In the genomic region with DNA sequence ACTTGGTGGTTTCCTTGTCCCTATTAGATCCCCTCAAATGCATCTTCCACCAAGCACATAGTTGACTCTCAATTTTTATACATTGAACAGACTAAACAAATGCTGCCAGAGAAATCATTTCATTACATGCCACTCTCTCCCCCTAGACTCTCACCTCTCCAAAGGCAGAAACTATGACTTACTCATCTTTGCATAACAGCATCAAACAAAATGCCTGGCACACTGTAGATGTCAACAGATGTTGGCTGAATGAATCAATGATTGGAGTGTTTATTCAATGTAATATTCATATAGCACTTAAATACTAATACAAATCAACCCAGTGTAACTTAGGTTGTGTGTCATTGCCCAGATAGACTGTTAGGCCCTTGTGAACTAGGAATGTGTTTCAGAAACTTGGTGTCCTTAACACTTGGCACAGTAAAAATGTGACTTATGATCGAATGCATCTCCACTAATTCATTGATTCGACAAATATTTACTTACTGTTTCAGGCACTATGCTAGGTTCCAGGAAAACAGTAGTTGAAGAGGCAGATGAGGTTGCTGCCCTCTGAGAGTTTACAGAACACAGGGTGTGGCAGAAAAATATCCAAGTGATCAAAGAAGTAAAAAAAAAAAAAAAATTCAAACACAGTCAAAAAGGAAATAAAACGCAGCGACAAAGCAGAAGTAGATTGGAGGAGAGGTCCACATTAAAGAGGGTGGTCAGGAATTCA, we compare ENCODE assay signal across 22 cellular contexts.
"Had no signal": no experiment of that assay in that cellular context is flagged by ENCODE, and none has a peak within 500 bp of the region (broad histone marks: within the 10 kb centered on the region; RNA-seq: fewer than 3 reads in every experiment).

No MANE protein-coding gene starts in this region.

- ATAC-seq: naive thymus-derived CD4-positive, alpha-beta T cell; natural killer cell; psoas muscle; right cardiac atrium; sciatic nerve; stimulated activated memory B cell treated with anti-CD40 and anti-IgM and Interleukin-4, amounts not matched to agents 10 μg/mL and 1 μg/mL and 100 μg/mL, for 72 hours; stimulated activated naive CD8-positive, alpha-beta T cell treated with anti-CD3 and anti-CD28 coated beads, Interleukin-15, amount 100 ng/mL, for 72 hours; stimulated activated naive CD8-positive, alpha-beta T cell treated with anti-CD3 and anti-CD28 coated beads, Interleukin-15, Interleukin-2, amounts not matched to agents 100 U/mL and 50 U/mL, for 24 hours had no signal

- DNase-seq: naive thymus-derived CD4-positive, alpha-beta T cell; natural killer cell; occipital lobe; ovary; posterior cingulate gyrus; psoas muscle; right cardiac atrium; spleen; stimulated activated CD4-positive, alpha-beta T cell treated with anti-CD3 and anti-CD28 coated beads, Interleukin-12 subunit alpha, Interleukin-12 subunit beta, amount 100 ng/mL, for 4 hours; stimulated activated CD4-positive, alpha-beta T cell treated with anti-CD3 and anti-CD28 coated beads, Interleukin-1b, Interleukin-23, amount 100 ng/mL, for 48 hours; stimulated activated CD4-positive, alpha-beta T cell treated with anti-CD3 and anti-CD28 coated beads, Interleukin-4, amount 100 ng/mL, for 1 hour; stimulated activated CD4-positive, alpha-beta T cell treated with anti-CD3 and anti-CD28 coated beads, Interleukin-4, amount 100 ng/mL, for 4 hours; stimulated activated CD8-positive, alpha-beta memory T cell treated with anti-CD3 and anti-CD28 coated beads, Interleukin-4, amount 100 ng/mL, for 48 hours; stimulated activated naive CD4-positive, alpha-beta T cell; stimulated activated naive CD8-positive, alpha-beta T cell treated with anti-CD3 and anti-CD28 coated beads, Interleukin-15, amount 100 ng/mL, for 72 hours; stimulated activated naive CD8-positive, alpha-beta T cell treated with anti-CD3 and anti-CD28 coated beads, Interleukin-15, Interleukin-2, amounts not matched to agents 100 U/mL and 50 U/mL, for 24 hours; substantia nigra; testis; tibial artery; transverse colon had no signal
